8 cellular contexts compared by ENCODE assay signal in the genomic region with DNA sequence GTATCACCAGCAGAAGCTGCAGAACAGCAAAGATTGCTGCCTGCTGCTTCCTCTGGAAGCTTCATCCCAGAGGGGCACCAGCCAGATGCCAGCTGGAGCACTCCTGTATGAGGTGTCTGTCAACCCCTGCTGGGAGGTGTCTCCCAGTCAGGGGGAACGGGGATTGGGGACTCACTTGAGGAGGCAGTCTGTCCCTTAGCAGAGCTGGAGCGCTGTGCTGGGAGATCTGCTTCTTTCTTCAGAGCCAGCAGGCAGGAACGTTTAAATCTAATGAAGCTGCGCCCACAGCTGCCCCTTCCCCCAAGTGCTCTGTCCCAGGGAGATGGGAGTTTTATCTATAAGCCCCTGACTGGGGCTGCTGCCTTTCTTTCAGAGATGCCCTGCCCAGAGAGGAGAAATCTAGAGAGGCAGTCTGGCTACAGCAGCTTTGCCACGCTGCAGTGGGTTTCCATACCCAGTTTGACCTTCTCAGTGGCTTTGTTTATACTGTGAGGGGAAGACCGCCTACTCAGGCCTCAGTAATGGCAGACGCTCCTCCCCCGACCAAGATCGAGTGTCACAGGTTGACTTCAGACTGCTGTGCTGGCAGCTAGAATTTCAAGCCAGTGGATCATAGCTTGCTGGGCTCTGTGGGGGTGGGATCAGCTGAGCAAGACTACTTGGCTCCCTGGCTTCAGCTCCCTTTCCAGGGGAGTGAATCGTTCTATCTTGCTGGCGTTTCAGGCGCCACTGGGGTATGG.
DNase-seq lines count a peak whose midpoint lies in the region.
"Not testable (repeated sequence)": the region's sequence is repeated elsewhere in the genome, so short reads cannot be mapped to it uniquely, and the experiment has no call there.

No MANE protein-coding gene starts in this region.

- H3K79me1 ChIP-seq in mesendoderm (ENCODE audit: low read length): not testable (repeated sequence)

- H3K4ac ChIP-seq in mesendoderm (ENCODE audit: low read depth, low read length): not testable (repeated sequence)

- H3K4me3 ChIP-seq in HUES64 (ENCODE audit: low read length); mesendoderm (ENCODE audit: low read length): not testable (repeated sequence)
- H3K4me3 ChIP-seq in iPS-15b (ENCODE audit: low read depth, low read length): peak overlapping the region; percentile 42

- not testable (repeated sequence) for H3K79me2 ChIP-seq in mesendoderm (ENCODE audit: control insufficient read depth, insufficient read depth, low read length)

- H3K4me2 ChIP-seq in mesendoderm (ENCODE audit: low read length): not testable (repeated sequence)

- H3K9me3 ChIP-seq in ES-I3 (ENCODE audit: control insufficient read depth, insufficient read depth, low read length); HUES64 (ENCODE audit: insufficient read depth, low read depth, low read length); iPS-15b (ENCODE audit: control insufficient read depth, insufficient read depth, low read length): not testable (repeated sequence)

- not testable (repeated sequence) for H3K56ac ChIP-seq in mesendoderm (ENCODE audit: low read length)

- not testable (repeated sequence) for H3K36me3 ChIP-seq in ES-I3 (ENCODE audit: insufficient read depth, low read length); HUES64 (ENCODE audit: insufficient read depth, low read length); iPS-15b (ENCODE audit: control insufficient read depth, insufficient read depth, low read length); mesendoderm (ENCODE audit: control insufficient read depth, insufficient read depth, low read length)

- not testable (repeated sequence) for H3K18ac ChIP-seq in mesendoderm (ENCODE audit: low read length)

- H2BK5ac ChIP-seq in mesendoderm (ENCODE audit: low read length): not testable (repeated sequence)

- 74% methylated on average over 12 of the region's 12 CpGs for WGBS in HUES64
- WGBS in mesendoderm (ENCODE audit: extremely low coverage, insufficient coverage, low lambda C conversion rate): no CpG with 5 or more reads among the region's 12 CpGs

- H3K23ac ChIP-seq in mesendoderm (ENCODE audit: low read length): not testable (repeated sequence)

- DNase-seq in NCI-H2171 treated with DMSO at 0.1 percent for 48 hours (lab: John Stamatoyannopoulos, UW): peak; percentile 6
- peak; percentile 12 to 15 for DNase-seq in SHP77 (lab: John Stamatoyannopoulos, UW)
- DNase-seq in ecto neural progenitor cell (ENCODE audit: low spot score): peak; percentile 72
- DNase-seq in mesendoderm: peak; percentile 83
- peak; percentile 24 for DNase-seq in retina

- not testable (repeated sequence) for H2BK120ac ChIP-seq in mesendoderm (ENCODE audit: low read depth, low read length)

- not testable (repeated sequence) for H3K4me1 ChIP-seq in ES-I3 (ENCODE audit: insufficient read depth, low read length); HUES64 (ENCODE audit: insufficient read depth, low read length); iPS-15b (ENCODE audit: control insufficient read depth, insufficient read depth, low read length); mesendoderm (ENCODE audit: control insufficient read depth, low read depth, low read length)

- H3K9ac ChIP-seq in ES-I3 (ENCODE audit: low read depth, low read length): peak overlapping the region; percentile 59
- not testable (repeated sequence) for H3K9ac ChIP-seq in HUES64 (ENCODE audit: low read depth, low read length); iPS-15b (ENCODE audit: low read depth, low read length); mesendoderm (ENCODE audit: low read length)

- H4K8ac ChIP-seq in mesendoderm (ENCODE audit: low read depth, low read length): not testable (repeated sequence)

- not testable (repeated sequence) for H3K27me3 ChIP-seq in HUES64 (ENCODE audit: insufficient read depth, low read length); iPS-15b (ENCODE audit: control insufficient read depth, insufficient read depth, low read length); mesendoderm (ENCODE audit: insufficient read depth, low read length, poor library complexity)

- H4K5ac ChIP-seq in mesendoderm (ENCODE audit: low read length): not testable (repeated sequence)

- H2AK5ac ChIP-seq in mesendoderm (ENCODE audit: low read length): not testable (repeated sequence)

- peak overlapping the region; percentile 27; the same call in 1 of the 2 replicates for H3K27ac ChIP-seq in HUES64 (ENCODE audit: low read depth, low read length)
- not testable (repeated sequence) for H3K27ac ChIP-seq in mesendoderm (ENCODE audit: low read depth, low read length)

- not testable (repeated sequence) for H2BK15ac ChIP-seq in mesendoderm (replicated peaks; ENCODE audit: low read depth)

Comparison
In these comparisons a context has a peak if more than half of its experiments do, and no peak if none do; other contexts are left out.
1. DNase-seq: peak in every context shown above with its lines; median percentile 83 in mesendoderm; 72 in ecto neural progenitor cell; 24 in retina; 14 in SHP77; 6 in NCI-H2171 treated with DMSO at 0.1 percent for 48 hours.